ENCODE assay signal across 27 cellular contexts in genomic region chr1:231236131-231236571, GRCh38. TPM values are rescaled to one million over a fixed set of nuclear protein-coding genes. Genes with fewer than 3 reads are reported as not detected.
A peak's percentile ranks its signal among the peaks of the same experiment; 100 is the strongest.
DNase-seq lines count a peak whose midpoint lies in the region; ATAC-seq and TF ChIP-seq lines count a peak whose summit lies in the region.
"Had no signal": no experiment of that assay in that cellular context is flagged by ENCODE, and none has a peak within 500 bp of the region (broad histone marks: within the 10 kb centered on the region; RNA-seq: fewer than 3 reads in every experiment).

No MANE protein-coding gene starts in this region.

- H3K4me1 Mint-ChIP-seq in T-helper 17 cell = peaks cover 48% of the 10 kb centered on the region
- peaks cover 64% of the 10 kb centered on the region for H3K4me1 Mint-ChIP-seq in stimulated activated naive CD8-positive, alpha-beta T cell treated with anti-CD3 and anti-CD28 coated beads, Interleukin-15, amount 100 ng/mL, for 72 hours

- no peaks in the 10 kb centered on the region for H3K27me3 ChIP-seq in Loucy (ENCODE audit: insufficient read depth, low read length, poor library complexity, severe bottlenecking)
- no peaks in the 10 kb centered on the region for H3K27me3 ChIP-seq in stomach
- H3K27me3 ChIP-seq: ascending aorta, BE2C, esophagus squamous epithelium, pancreas had no signal

- H2AFZ ChIP-seq in Loucy (ENCODE audit: low read length) = no peak overlapping the region

- H3K9me3 ChIP-seq in Loucy (ENCODE audit: insufficient read depth, low read depth, low read length) = no peaks in the 10 kb centered on the region
- no peaks in the 10 kb centered on the region for H3K9me3 ChIP-seq in T-helper 17 cell (ENCODE audit: control insufficient read depth, low read length, poor library complexity, severe bottlenecking)
- no peaks in the 10 kb centered on the region for H3K9me3 ChIP-seq in mucosa of descending colon
- no peaks in the 10 kb centered on the region for H3K9me3 ChIP-seq in stomach
- H3K9me3 ChIP-seq: ascending aorta, BE2C, esophagus squamous epithelium, HAP-1, pancreas had no signal

- H3K9me2 ChIP-seq in Loucy (replicated peaks; ENCODE audit: low read depth, low read length) = no peaks in the 10 kb centered on the region

- TF ChIP-seq POLR2A in stomach (IDR thresholded peaks at IDR 0.05) = no peak

- H3K36me3 Mint-ChIP-seq in T-helper 17 cell (ENCODE audit: low read depth) = peaks cover 2% of the 10 kb centered on the region

- no peaks in the 10 kb centered on the region for H3K9me3 Mint-ChIP-seq in stimulated activated naive CD8-positive, alpha-beta T cell treated with anti-CD3 and anti-CD28 coated beads, Interleukin-15, amount 100 ng/mL, for 72 hours
- H3K9me3 Mint-ChIP-seq: central memory CD8-positive, alpha-beta T cell; naive thymus-derived CD8-positive, alpha-beta T cell; T-helper 1 cell treated with Interleukin-12 subunit alpha and Interleukin-12 subunit beta and Interleukin-4 antibody, amounts not matched to agents 30 μg/mL and 1 μg/mL, for 36 hours had no signal

- H3K27me3 Mint-ChIP-seq in T-helper 17 cell = no peaks in the 10 kb centered on the region
- no peaks in the 10 kb centered on the region for H3K27me3 Mint-ChIP-seq in stimulated activated naive CD8-positive, alpha-beta T cell treated with anti-CD3 and anti-CD28 coated beads, Interleukin-15, amount 100 ng/mL, for 72 hours
- H3K27me3 Mint-ChIP-seq: central memory CD8-positive, alpha-beta T cell had no signal

- peak overlapping the region; percentile 41 for H3K4me3 Mint-ChIP-seq in T-helper 17 cell
- no peak overlapping the region for H3K4me3 Mint-ChIP-seq in stimulated activated naive CD8-positive, alpha-beta T cell treated with anti-CD3 and anti-CD28 coated beads, Interleukin-15, amount 100 ng/mL, for 72 hours
- H3K4me3 Mint-ChIP-seq: central memory CD8-positive, alpha-beta T cell; T-helper 1 cell treated with Interleukin-12 subunit alpha and Interleukin-12 subunit beta and Interleukin-4 antibody, amounts not matched to agents 30 μg/mL and 1 μg/mL, for 36 hours had no signal

- H3K4me2 ChIP-seq in Loucy (ENCODE audit: low read depth, low read length, poor library complexity, severe bottlenecking) = peak overlapping the region; percentile 17

- no peak overlapping the region for H3K9ac ChIP-seq in Loucy (ENCODE audit: low read depth, low read length, poor library complexity, severe bottlenecking)

- H3K79me2 ChIP-seq in Loucy (ENCODE audit: insufficient read depth, low read length) = peaks cover 19% of the 10 kb centered on the region

- no peaks in the 10 kb centered on the region for H3K36me3 ChIP-seq in Loucy (ENCODE audit: insufficient read depth, low read length)
- peaks cover 5% of the 10 kb centered on the region for H3K36me3 ChIP-seq in mucosa of descending colon (ENCODE audit: low read depth)
- peaks cover 0 to 41% (median 29%) of the 10 kb centered on the region in 4 donors for H3K36me3 ChIP-seq in stomach

- no peaks in the 10 kb centered on the region for H4K20me1 ChIP-seq in Loucy (ENCODE audit: insufficient read depth, low read length, poor library complexity, severe bottlenecking)

- intact Hi-C loops in mucosa of descending colon (cut with DNase I, micrococcal nuclease) = no loop called here
- intact Hi-C loops in stomach (cut with DNase I; ENCODE audit: low total_unique reads) = no loop called here

- 22 to 50% (median 35%) methylated on average over 4 of the region's 4 CpGs for WGBS in stomach, 5 donors

- H3K27ac Mint-ChIP-seq in T-helper 17 cell = no peak overlapping the region
- H3K27ac Mint-ChIP-seq in stimulated activated naive CD8-positive, alpha-beta T cell treated with anti-CD3 and anti-CD28 coated beads, Interleukin-15, amount 100 ng/mL, for 72 hours = peak overlapping the region in 1 of 2 donors; percentile 57
- H3K27ac Mint-ChIP-seq: naive thymus-derived CD8-positive, alpha-beta T cell; T-helper 1 cell treated with Interleukin-12 subunit alpha and Interleukin-12 subunit beta and Interleukin-4 antibody, amounts not matched to agents 30 μg/mL and 1 μg/mL, for 36 hours had no signal

- ATAC-seq in T-helper 17 cell = no peak
- peak; percentile 52 for ATAC-seq in mucosa of descending colon
- no peak for ATAC-seq in HG02642 (IDR thresholded peaks at IDR 0.05; ENCODE audit: poor library complexity, unreplicated experiment)
- ATAC-seq in stimulated activated naive CD8-positive, alpha-beta T cell treated with anti-CD3 and anti-CD28 coated beads, Interleukin-15, amount 100 ng/mL, for 72 hours = no peak
- ATAC-seq: naive thymus-derived CD8-positive, alpha-beta T cell; pancreas; PC-3 had no signal

- H3K4me3 ChIP-seq in Loucy (ENCODE audit: low read length, poor library complexity, severe bottlenecking) (no peak overlapping the region), mucosa of descending colon (no peak overlapping the region), stomach (no peak overlapping the region)
- H3K4me3 ChIP-seq: ascending aorta, esophagus squamous epithelium, HAP-1, pancreas, skin epidermis had no signal

- TF ChIP-seq EP300 in stomach (IDR thresholded peaks at IDR 0.05) = no peak

- DNase-seq in T-helper 17 cell (no peak), mucosa of descending colon (no peak), stomach (no peak), AML-193 (lab: John Stamatoyannopoulos, UW) (no peak), NCI-H2227 (lab: John Stamatoyannopoulos, UW; ENCODE audit: unreplicated experiment) (no peak)
- no peak for DNase-seq in stimulated activated naive CD8-positive, alpha-beta T cell treated with anti-CD3 and anti-CD28 coated beads, Interleukin-15, amount 100 ng/mL, for 72 hours
- DNase-seq: activated CD4-positive, alpha-beta T cell treated with anti-CD3 and anti-CD28 coated beads, Interleukin-2, amount 50 U/mL, for 4 hours; activated naive CD4-positive, alpha-beta T cell; activated T-cell treated with anti-CD3 and anti-CD28 coated beads for 4 hours; BE2C; effector memory CD4-positive, alpha-beta T cell; esophagus squamous epithelium; glutamatergic neuron; naive thymus-derived CD8-positive, alpha-beta T cell; NCI-H146; NCI-H524 treated with DMSO at 0.1 percent for 48 hours; pancreas; PC-3; SIG-M5; stimulated activated CD4-positive, alpha-beta T cell treated with anti-CD3 and anti-CD28 coated beads, Interleukin-4, amount 100 ng/mL, for 1 hour had no signal

- TF ChIP-seq CTCF in Loucy (conservative IDR thresholded peaks at IDR 0.05; ENCODE audit: low read length) (no peak), mucosa of descending colon (IDR thresholded peaks at IDR 0.05) (no peak), stomach (IDR thresholded peaks at IDR 0.05) (no peak)

- H3K4me1 ChIP-seq in Loucy (ENCODE audit: insufficient read depth, low read length, poor library complexity, severe bottlenecking) (peaks cover 37% of the 10 kb centered on the region), mucosa of descending colon (ENCODE audit: low read depth) (peaks cover 56% of the 10 kb centered on the region), stomach (peaks cover 36 to 88% (median 76%) of the 10 kb centered on the region in 4 donors)
- H3K4me1 ChIP-seq: BE2C had no signal

- peak overlapping the region; percentile 54 to 83 (median 67) for H3K27ac ChIP-seq in stomach
- H3K27ac ChIP-seq: ascending aorta, esophagus squamous epithelium, skin epidermis had no signal

- no peaks in the 10 kb centered on the region for H3F3A ChIP-seq in Loucy (ENCODE audit: low read depth)

RNA-seq across cellular contexts. Expression of gene GNPAT, which starts 4.9 kb away (rescaled TPM):
- total RNA-seq in T-helper 17 cell (10 to 100 TPM; 16.4 to 20.3 TPM), mucosa of descending colon (10 to 100 TPM; 31.7 to 45.8 (median 32.7) TPM), stomach (10 to 100 TPM; 35.9 to 76.8 (median 44.9) TPM)
- 10 to 100 TPM; 41.8 to 46.6 (median 45.0) TPM for polyA plus RNA-seq in stomach
